ENCODE assay signal across 10 cellular contexts in the genomic region with DNA sequence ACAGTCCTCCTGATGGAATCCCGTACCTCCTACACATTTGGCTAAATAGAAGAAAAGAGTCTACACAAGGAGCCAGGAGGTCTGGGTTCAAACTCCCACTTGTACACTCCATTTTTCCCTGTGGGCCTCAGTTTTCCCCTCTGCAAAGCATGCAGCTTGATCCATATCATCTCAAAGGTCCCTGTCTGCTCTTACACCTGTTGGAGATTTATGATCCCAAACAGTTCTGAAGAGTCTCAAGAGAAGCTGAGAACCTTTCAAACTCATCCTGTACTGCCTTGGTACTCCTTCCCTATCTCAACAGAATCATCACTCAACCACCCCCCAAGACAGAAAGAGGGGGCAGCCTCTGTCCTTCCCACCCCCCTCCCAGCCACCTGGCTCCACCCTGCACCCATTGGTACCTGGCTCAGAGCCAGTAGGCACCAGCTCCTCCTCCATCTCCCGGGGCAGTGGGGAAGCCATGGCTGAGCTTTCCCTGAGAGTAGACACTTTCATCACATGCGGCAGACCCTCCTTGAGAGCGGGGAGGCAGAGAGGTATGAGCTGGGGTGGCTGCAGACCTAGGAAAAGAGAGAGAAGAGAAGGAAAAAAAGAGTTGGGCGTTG. TPM values are rescaled to one million over a fixed set of nuclear protein-coding genes. Genes with fewer than 3 reads are reported as not detected.
DNase-seq lines count a peak whose midpoint lies in the region; ATAC-seq and TF ChIP-seq lines count a peak whose summit lies in the region.
"Had no signal": no experiment of that assay in that cellular context is flagged by ENCODE, and none has a peak within 500 bp of the region (broad histone marks: within the 10 kb centered on the region; RNA-seq: fewer than 3 reads in every experiment).

No MANE protein-coding gene starts in this region.

- no peaks in the 10 kb centered on the region for H3K27me3 Mint-ChIP-seq in naive thymus-derived CD4-positive, alpha-beta T cell

- no peaks in the 10 kb centered on the region; the same call in 1 of the 2 replicates for H3K9me3 ChIP-seq in AG04450 (ENCODE audit: control insufficient read depth, insufficient read depth, low read length)
- no peaks in the 10 kb centered on the region for H3K9me3 ChIP-seq in naive thymus-derived CD4-positive, alpha-beta T cell (ENCODE audit: control insufficient read depth in 2 of 3, low read length in 3 of 3)

- DNase-seq in AG04450 (ENCODE audit: low read depth, low spot score) (no peak), NCI-H187 (lab: John Stamatoyannopoulos, UW) (peak; percentile 18 to 43), dorsolateral prefrontal cortex (no peak), iPS-NIHi11 (ENCODE audit: low spot score) (no peak)
- DNase-seq in naive thymus-derived CD4-positive, alpha-beta T cell, result no peak
- DNase-seq in NK-92 treated with Interleukin-12 subunit alpha and Interleukin-12 subunit beta, amount 100 ng/mL, for 24 hours (lab: John Stamatoyannopoulos, UW), result no peak
- DNase-seq in stimulated activated CD4-positive, alpha-beta T cell treated with anti-CD3 and anti-CD28 coated beads, Interleukin-4, amount 100 ng/mL, for 24 hours, result no peak
- DNase-seq in stimulated activated effector memory CD8-positive, alpha-beta T cell treated with anti-CD3 and anti-CD28 coated beads, Interleukin-12 subunit alpha, Interleukin-12 subunit beta, amount 100 ng/mL, for 72 hours (ENCODE audit: low spot score in 2 of 2), result no peak
- DNase-seq: activated naive CD4-positive, alpha-beta T cell treated with anti-CD3 and anti-CD28 coated beads, Interleukin-2, amount 10 ng/mL, durations not matched to agents 7 days and 5 days had no signal

- H3K27ac ChIP-seq in AG04450 (ENCODE audit: low read depth, low read length), result peak overlapping the region; percentile 83
- peak overlapping the region in 38 of 59 donors; percentile 23 to 95 (median 88) for H3K27ac ChIP-seq in dorsolateral prefrontal cortex
- no peak overlapping the region for H3K27ac ChIP-seq in naive thymus-derived CD4-positive, alpha-beta T cell (ENCODE audit: low read depth, low read length)

- H3K36me3 Mint-ChIP-seq in naive thymus-derived CD4-positive, alpha-beta T cell, result peaks cover 0 to 10% (median 7%) of the 10 kb centered on the region in 5 donors
- peaks cover 18% of the 10 kb centered on the region for H3K36me3 Mint-ChIP-seq in stimulated activated effector memory CD8-positive, alpha-beta T cell treated with anti-CD3 and anti-CD28 coated beads, Interleukin-12 subunit alpha, Interleukin-12 subunit beta, amount 100 ng/mL, for 72 hours

- peaks cover 25 to 46% (median 38%) of the 10 kb centered on the region in 7 donors for H3K4me1 Mint-ChIP-seq in naive thymus-derived CD4-positive, alpha-beta T cell
- H3K4me1 Mint-ChIP-seq in stimulated activated effector memory CD8-positive, alpha-beta T cell treated with anti-CD3 and anti-CD28 coated beads, Interleukin-12 subunit alpha, Interleukin-12 subunit beta, amount 100 ng/mL, for 72 hours, result peaks cover 41% of the 10 kb centered on the region

- peaks cover 8 to 14% of the 10 kb centered on the region in 2 donors for H3K4me1 ChIP-seq in naive thymus-derived CD4-positive, alpha-beta T cell (ENCODE audit: control insufficient read depth in 2 of 2, insufficient read depth in 2 of 2, low read length in 2 of 2)

- peak overlapping the region in 2 of 10 donors; percentile 39 to 44 for H3K4me3 Mint-ChIP-seq in naive thymus-derived CD4-positive, alpha-beta T cell
- no peak overlapping the region for H3K4me3 Mint-ChIP-seq in stimulated activated effector memory CD8-positive, alpha-beta T cell treated with anti-CD3 and anti-CD28 coated beads, Interleukin-12 subunit alpha, Interleukin-12 subunit beta, amount 100 ng/mL, for 72 hours
- H3K4me3 Mint-ChIP-seq: activated naive CD4-positive, alpha-beta T cell treated with anti-CD3 and anti-CD28 coated beads, Interleukin-2, amount 10 ng/mL, durations not matched to agents 7 days and 5 days had no signal

- H3K9me3 Mint-ChIP-seq in naive thymus-derived CD4-positive, alpha-beta T cell, result no peaks in the 10 kb centered on the region
- no peaks in the 10 kb centered on the region for H3K9me3 Mint-ChIP-seq in stimulated activated effector memory CD8-positive, alpha-beta T cell treated with anti-CD3 and anti-CD28 coated beads, Interleukin-12 subunit alpha, Interleukin-12 subunit beta, amount 100 ng/mL, for 72 hours
- H3K9me3 Mint-ChIP-seq: activated naive CD4-positive, alpha-beta T cell treated with anti-CD3 and anti-CD28 coated beads, Interleukin-2, amount 10 ng/mL, durations not matched to agents 7 days and 5 days had no signal

- peak overlapping the region; percentile 64 for H3K4me3 ChIP-seq in AG04450 (ENCODE audit: low read depth, low read length)
- peak overlapping the region in 28 of 59 donors; percentile 2 to 90 (median 77) for H3K4me3 ChIP-seq in dorsolateral prefrontal cortex
- no peak overlapping the region for H3K4me3 ChIP-seq in naive thymus-derived CD4-positive, alpha-beta T cell (ENCODE audit: low read length)

- TF ChIP-seq CTCF in AG04450 (IDR thresholded peaks at IDR 0.05; ENCODE audit: low read depth, low read length) (no peak), dorsolateral prefrontal cortex (IDR thresholded peaks at IDR 0.05 in 54 of 56, conservative IDR thresholded peaks at IDR 0.05 in 2 of 56; ENCODE audit: low read depth in 1 of 56, partially characterized antibody in 56 of 56) (no peak)

- POLR2A ChIA-PET in AG04450 (lab: Yijun Ruan, JAX), result interaction anchor here (0.7 to 2.9 kb wide), 4 partner anchors 9 to 33 kb away, joined by 3 to 44 read pairs (median 8); no protein-coding TSS in a partner anchor
- POLR2A ChIA-PET in naive thymus-derived CD4-positive, alpha-beta T cell (lab: Charles Lee), result no interaction called here

- ATAC-seq in naive thymus-derived CD4-positive, alpha-beta T cell, result no peak
- no peak for ATAC-seq in stimulated activated effector memory CD8-positive, alpha-beta T cell treated with anti-CD3 and anti-CD28 coated beads, Interleukin-12 subunit alpha, Interleukin-12 subunit beta, amount 100 ng/mL, for 72 hours

- CTCF ChIA-PET in AG04450 (lab: Charles Lee), result interaction anchor here (0.6 to 2.9 kb wide), 3 partner anchors 29 to 1202 kb away, joined by 3 to 23 read pairs (median 6); no protein-coding TSS in a partner anchor
- CTCF ChIA-PET in naive thymus-derived CD4-positive, alpha-beta T cell (lab: Charles Lee), result interaction anchor here (0.7 kb wide), 1 partner anchor 207 kb away, joined by 3 read pairs; no protein-coding TSS in a partner anchor

- H3K36me3 ChIP-seq in naive thymus-derived CD4-positive, alpha-beta T cell (ENCODE audit: control insufficient read depth in 2 of 3, insufficient read depth in 3 of 3, low read length in 3 of 3), result peaks cover 0 to 15% (median 0%) of the 10 kb centered on the region in 3 experiments

- H3K27ac Mint-ChIP-seq in naive thymus-derived CD4-positive, alpha-beta T cell, result peak overlapping the region in 6 of 9 donors; percentile 28 to 90 (median 44)
- H3K27ac Mint-ChIP-seq in stimulated activated effector memory CD8-positive, alpha-beta T cell treated with anti-CD3 and anti-CD28 coated beads, Interleukin-12 subunit alpha, Interleukin-12 subunit beta, amount 100 ng/mL, for 72 hours, result no peak overlapping the region
- H3K27ac Mint-ChIP-seq: activated naive CD4-positive, alpha-beta T cell treated with anti-CD3 and anti-CD28 coated beads, Interleukin-2, amount 10 ng/mL, durations not matched to agents 7 days and 5 days had no signal

- no peaks in the 10 kb centered on the region for H3K27me3 ChIP-seq in AG04450 (ENCODE audit: control insufficient read depth, insufficient read depth, low read length)
- no peaks in the 10 kb centered on the region for H3K27me3 ChIP-seq in dorsolateral prefrontal cortex
- no peaks in the 10 kb centered on the region for H3K27me3 ChIP-seq in naive thymus-derived CD4-positive, alpha-beta T cell (ENCODE audit: control insufficient read depth in 2 of 2, insufficient read depth in 2 of 2, low read length in 2 of 2)

- intact Hi-C loops in dorsolateral prefrontal cortex (cut with DNase I), result loop anchor here in 1 of 2 donors (10.0 kb wide), 1 partner anchor 493 kb away; no protein-coding TSS in a partner anchor
- intact Hi-C loops in naive thymus-derived CD4-positive, alpha-beta T cell (cut with micrococcal nuclease), result loop anchor here in 1 of 2 donors (10.0 kb wide), 2 partner anchors 243 to 1823 kb away; partner anchors contain the start of genes FAM111A and UBE2L6

RNA-seq across cellular contexts. Expression of gene TNKS1BP1, which starts 3.3 kb away (rescaled TPM):
- polyA plus RNA-seq in AG04450 (2011; rRNA removed), result 59.4 and 63.8 TPM in 2 replicates
- polyA minus RNA-seq in AG04450 (2011; rRNA and poly(A)+ RNA removed), result 76.8 and 78.0 TPM in 2 replicates
- total RNA-seq in dorsolateral prefrontal cortex, result 100 to 1,000 TPM in 1 of 120 experiments, 10 to 100 TPM in 119; 31.3 to 111 (median 55.2) TPM
- 10 to 100 TPM; 11.2 to 22.0 (median 15.9) TPM for total RNA-seq in naive thymus-derived CD4-positive, alpha-beta T cell
- 1 to 10 TPM; 2.8 to 7.5 TPM for polyA plus RNA-seq in naive thymus-derived CD4-positive, alpha-beta T cell

RNA-seq across cellular contexts. Expression of gene SSRP1, which starts 14.2 kb away (rescaled TPM):
- polyA plus RNA-seq in AG04450 (2011; rRNA removed), result 111 and 113 TPM in 2 replicates
- 115 and 126 TPM in 2 replicates for polyA minus RNA-seq in AG04450 (2011; rRNA and poly(A)+ RNA removed)
- total RNA-seq in dorsolateral prefrontal cortex, result 10 to 100 TPM; 43.7 to 71.1 (median 56.7) TPM
- 100 to 1,000 TPM in 1 of 5 experiments, 10 to 100 TPM in 4; 46.9 to 146 (median 70.1) TPM for total RNA-seq in naive thymus-derived CD4-positive, alpha-beta T cell
- polyA plus RNA-seq in naive thymus-derived CD4-positive, alpha-beta T cell, result 10 to 100 TPM; 34.3 to 48.9 TPM

RNA-seq across cellular contexts. Expression of gene P2RX3, which starts 16.7 kb away (rescaled TPM):
- not detected in 2 replicates for polyA plus RNA-seq in AG04450 (2011; rRNA removed)
- not detected in 2 replicates for polyA minus RNA-seq in AG04450 (2011; rRNA and poly(A)+ RNA removed)
- under 1 TPM in 6 of 120 experiments, not detected in 114; 0.30 to 0.83 (median 0.40) TPM for total RNA-seq in dorsolateral prefrontal cortex
- total RNA-seq in naive thymus-derived CD4-positive, alpha-beta T cell, result not detected
- not detected for polyA plus RNA-seq in naive thymus-derived CD4-positive, alpha-beta T cell
- total RNA-seq: OCI-LY7 had no signal

RNA-seq across cellular contexts. Expression of gene PRG3, which starts 59.5 kb away (rescaled TPM):
- not detected in 2 replicates for polyA plus RNA-seq in AG04450 (2011; rRNA removed)
- not detected in 2 replicates for polyA minus RNA-seq in AG04450 (2011; rRNA and poly(A)+ RNA removed)
- total RNA-seq in dorsolateral prefrontal cortex, result not detected
- not detected for total RNA-seq in naive thymus-derived CD4-positive, alpha-beta T cell
- not detected for polyA plus RNA-seq in naive thymus-derived CD4-positive, alpha-beta T cell
- total RNA-seq: OCI-LY7 had no signal

Comparison
In these comparisons a context has a peak if more than half of its experiments do, and no peak if none do; other contexts are left out.
1. DNase-seq: peak in NCI-H187 (2 of 2); none in AG04450 (single experiment), dorsolateral prefrontal cortex (0 of 10), naive thymus-derived CD4-positive, alpha-beta T cell (0 of 9), NK-92 treated with Interleukin-12 subunit alpha and Interleukin-12 subunit beta, amount 100 ng/mL, for 24 hours (single experiment), stimulated activated CD4-positive, alpha-beta T cell treated with anti-CD3 and anti-CD28 coated beads, Interleukin-4, amount 100 ng/mL, for 24 hours (single experiment), stimulated activated effector memory CD8-positive, alpha-beta T cell treated with anti-CD3 and anti-CD28 coated beads, Interleukin-12 subunit alpha, Interleukin-12 subunit beta, amount 100 ng/mL, for 72 hours (0 of 2) and iPS-NIHi11 (single experiment).